Comparison of ENCODE assay signal across 8 cellular contexts in genomic region chr19:41263042-41263849, GRCh38. TPM values are rescaled to one million over a fixed set of nuclear protein-coding genes. Genes with fewer than 3 reads are reported as not detected.
DNase-seq lines count a peak whose midpoint lies in the region; ATAC-seq and TF ChIP-seq lines count a peak whose summit lies in the region.

No MANE protein-coding gene starts in this region.

- CTCF ChIA-PET in AG04450 (lab: Charles Lee), result interaction anchor here (0.7 to 7.0 kb wide), 4 partner anchors 27 to 60 kb away, joined by 3 to 79 read pairs (median 12); partner anchors contain the start of gene AXL

- ATAC-seq in HG03469 (IDR thresholded peaks at IDR 0.05; ENCODE audit: unreplicated experiment), result peak; percentile 2
- ATAC-seq in foreskin keratinocyte, result peak; percentile 6

- POLR2A ChIA-PET in AG04450 (lab: Yijun Ruan, JAX), result interaction anchor here (0.5 to 2.7 kb wide), 22 partner anchors 8 to 1121 kb away, joined by 3 to 16 read pairs (median 5); partner anchors contain the start of genes AXL and CYP2S1

- intact Hi-C loops in ovary (cut with DNase I), result loop anchor here in 2 of 4 donors (5.0 to 10.0 kb wide), 3 partner anchors 44 to 58 kb away; no protein-coding TSS in a partner anchor
- intact Hi-C loops in tibial artery (cut with DNase I; ENCODE audit: low total_unique reads), result loop anchor here (1.0 to 5.0 kb wide), 3 partner anchors 36 to 57 kb away; no protein-coding TSS in a partner anchor

- peak overlapping the region; percentile 99 for H3K27ac ChIP-seq in AG04450 (ENCODE audit: low read depth, low read length)
- H3K27ac ChIP-seq in foreskin keratinocyte, result peak overlapping the region; percentile 86
- H3K27ac ChIP-seq in ovary, result peak overlapping the region; percentile 94 to 95
- peak overlapping the region; percentile 92 to 98 for H3K27ac ChIP-seq in tibial artery

- peak overlapping the region; percentile 75 for H3K4me3 ChIP-seq in AG04450 (ENCODE audit: low read depth, low read length)
- peak overlapping the region; percentile 84 for H3K4me3 ChIP-seq in ovary
- H3K4me3 ChIP-seq in tibial artery, result peak overlapping the region; percentile 71 to 89

- H3K9me3 ChIP-seq in AG04450 (ENCODE audit: control insufficient read depth, insufficient read depth, low read length), result no peaks in the 10 kb centered on the region; the same call in 1 of the 2 replicates
- H3K9me3 ChIP-seq in ovary, result no peaks in the 10 kb centered on the region
- H3K9me3 ChIP-seq in tibial artery, result no peaks in the 10 kb centered on the region

- WGBS in ovary, 3 donors, result 0 to 1% (median 0%) methylated on average over 46 of the region's 46 CpGs

- H3K36me3 ChIP-seq in ovary, result no peaks in the 10 kb centered on the region
- peaks cover 19 to 37% (median 20%) of the 10 kb centered on the region in 3 donors for H3K36me3 ChIP-seq in tibial artery

- no peaks in the 10 kb centered on the region for H3K27me3 ChIP-seq in AG04450 (ENCODE audit: control insufficient read depth, insufficient read depth, low read length)
- H3K27me3 ChIP-seq in foreskin keratinocyte, result no peaks in the 10 kb centered on the region
- no peaks in the 10 kb centered on the region for H3K27me3 ChIP-seq in ovary
- H3K27me3 ChIP-seq in tibial artery, result no peaks in the 10 kb centered on the region

- DNase-seq in AG04450 (ENCODE audit: low read depth, low spot score) (no peak), RPMI8226 (peak; percentile 32), activated gamma-delta T cell treated with Interleukin-2 at 50 U/mL for 16 hours (peak; percentile 76), foreskin keratinocyte (peak; percentile 45 to 65), ovary (peak; percentile 67 to 84 (median 73)), tibial artery (peak; percentile 72 to 85)

- peak; percentile 52 for TF ChIP-seq POLR2A in GM18526 (IDR thresholded peaks at IDR 0.05; ENCODE audit: extremely low read depth, insufficient read length)
- peak; percentile 84 for TF ChIP-seq POLR2A in ovary (IDR thresholded peaks at IDR 0.05)

- TF ChIP-seq EP300 in ovary (IDR thresholded peaks at IDR 0.05), result no peak

- H3K4me1 ChIP-seq in foreskin keratinocyte (peaks cover 6% of the 10 kb centered on the region), ovary (ENCODE audit: insufficient read depth) (peaks cover 3% of the 10 kb centered on the region), tibial artery (peaks cover 0 to 32% (median 30%) of the 10 kb centered on the region in 4 donors)

- no peak for TF ChIP-seq CTCF in AG04450 (IDR thresholded peaks at IDR 0.05; ENCODE audit: low read depth, low read length)
- no peak for TF ChIP-seq CTCF in foreskin keratinocyte (conservative IDR thresholded peaks at IDR 0.05)
- TF ChIP-seq CTCF in ovary (IDR thresholded peaks at IDR 0.05), result no peak
- no peak for TF ChIP-seq CTCF in tibial artery (IDR thresholded peaks at IDR 0.05)

RNA-seq across cellular contexts. Expression of gene HNRNPUL1, which starts 0.9 kb away (rescaled TPM):
- polyA plus RNA-seq in AG04450 (2011; rRNA removed) (42.3 and 56.3 TPM in 2 replicates), foreskin keratinocyte (106 and 123 TPM in 2 replicates), ovary (100 to 1,000 TPM; 144 to 211 TPM)
- polyA minus RNA-seq in AG04450 (2011; rRNA and poly(A)+ RNA removed), result 46.2 and 51.8 TPM in 2 replicates
- total RNA-seq in foreskin keratinocyte (129 and 140 TPM in 2 replicates), ovary (100 to 1,000 TPM; 102 to 259 (median 223) TPM)

RNA-seq across cellular contexts. Expression of gene AXL, which starts 44.2 kb away (rescaled TPM):
- polyA plus RNA-seq in AG04450 (2011; rRNA removed), result 210 and 212 TPM in 2 replicates
- 770 and 1,073 TPM in 2 replicates for polyA minus RNA-seq in AG04450 (2011; rRNA and poly(A)+ RNA removed)
- total RNA-seq in foreskin keratinocyte, result 163 and 167 TPM in 2 replicates
- polyA plus RNA-seq in foreskin keratinocyte, result 55.7 and 59.9 TPM in 2 replicates
- 10 to 100 TPM; 24.0 to 67.7 (median 36.1) TPM for total RNA-seq in ovary
- 10 to 100 TPM; 18.1 to 34.7 TPM for polyA plus RNA-seq in ovary

RNA-seq across cellular contexts. Expression of gene CCDC97, which starts 46.7 kb away (rescaled TPM):
- 8.5 and 9.3 TPM in 2 replicates for polyA plus RNA-seq in AG04450 (2011; rRNA removed)
- 14.0 and 15.8 TPM in 2 replicates for polyA minus RNA-seq in AG04450 (2011; rRNA and poly(A)+ RNA removed)
- 10.5 and 11.9 TPM in 2 replicates for total RNA-seq in foreskin keratinocyte
- polyA plus RNA-seq in foreskin keratinocyte, result 13.5 and 14.5 TPM in 2 replicates
- total RNA-seq in ovary, result 10 to 100 TPM; 12.8 to 46.1 (median 32.1) TPM
- polyA plus RNA-seq in ovary, result 10 to 100 TPM; 17.4 to 23.6 TPM
